In the genomic region with DNA sequence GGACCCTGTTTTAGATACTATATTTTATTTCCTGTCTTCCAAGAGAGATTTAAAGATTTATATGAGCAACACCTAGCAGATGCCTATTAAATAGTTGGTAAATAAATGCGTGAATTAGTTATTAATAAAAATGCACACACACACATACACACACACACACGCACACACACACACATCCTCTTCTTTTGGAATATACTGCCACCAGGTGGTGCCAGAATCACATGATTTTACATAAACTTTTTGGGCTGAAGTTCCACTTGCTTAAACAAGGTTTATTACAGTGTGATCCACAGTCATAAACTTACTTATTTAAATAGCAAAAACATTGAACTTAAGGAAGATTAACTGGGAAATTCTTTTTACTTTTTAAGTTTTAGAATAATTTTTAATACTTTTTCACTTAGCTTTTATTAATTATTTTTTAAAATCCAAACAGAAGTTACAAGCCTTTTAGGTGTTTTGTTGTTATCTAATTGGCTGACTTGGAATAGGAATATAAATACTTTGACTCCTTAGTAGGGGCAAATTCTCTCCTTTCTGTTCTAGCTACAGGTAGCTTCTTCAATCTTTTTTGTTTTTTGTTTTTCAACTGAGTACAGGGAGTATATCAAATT, we compare ENCODE assay signal across 8 cellular contexts. TPM values are rescaled to one million over a fixed set of nuclear protein-coding genes. Genes with fewer than 3 reads are reported as not detected.
A peak's percentile ranks its signal among the peaks of the same experiment; 100 is the strongest.
DNase-seq lines count a peak whose midpoint lies in the region; ATAC-seq, FAIRE-seq and TF ChIP-seq lines count a peak whose summit lies in the region.

No MANE protein-coding gene starts in this region.

- H3K4me3 ChIP-seq in CD8-positive, alpha-beta T cell (ENCODE audit: low read depth, low read length), result no peak overlapping the region
- no peak overlapping the region for H3K4me3 ChIP-seq in fibroblast of villous mesenchyme (ENCODE audit: low read depth, low read length)

- intact Hi-C loops in CD8-positive, alpha-beta T cell (cut with DNase I, micrococcal nuclease), result loop anchor here (1.0 to 5.0 kb wide), 3 partner anchors 410 to 1008 kb away; no protein-coding TSS in a partner anchor

- H3K27me3 Mint-ChIP-seq in CD8-positive, alpha-beta T cell (ENCODE audit: low read depth), result no peaks in the 10 kb centered on the region

- TF ChIP-seq CTCF in CD8-positive, alpha-beta T cell (IDR thresholded peaks at IDR 0.05), result peak; percentile 69
- TF ChIP-seq CTCF in fibroblast of villous mesenchyme (IDR thresholded peaks at IDR 0.05; ENCODE audit: insufficient read depth, low read depth, low read length), result peak; percentile 65

- no peaks in the 10 kb centered on the region for H3K9me3 ChIP-seq in CD8-positive, alpha-beta T cell (ENCODE audit: low read length)

- no peak overlapping the region for H3K4me3 Mint-ChIP-seq in CD8-positive, alpha-beta T cell

- no peaks in the 10 kb centered on the region for H3K27me3 ChIP-seq in CD8-positive, alpha-beta T cell (ENCODE audit: insufficient read depth, low read length)

- DNase-seq in CD8-positive, alpha-beta T cell, result peak in 5 of 7 experiments; percentile 41 to 62 (median 58)
- DNase-seq in GM18507 (ENCODE audit: extremely low spot score, insufficient read length, low read depth) (no peak), NCI-H526 (lab: John Stamatoyannopoulos, UW) (peak; percentile 41 to 72), fibroblast of villous mesenchyme (ENCODE audit: low read depth) (peak; percentile 90), retina (peak; percentile 32)
- DNase-seq in activated CD8-positive, alpha-beta memory T cell treated with anti-CD3 and anti-CD28 coated beads, Interleukin-2, amount 50 U/mL, for 4 hours, result peak; percentile 46

- no peaks in the 10 kb centered on the region for H3K9me3 Mint-ChIP-seq in CD8-positive, alpha-beta T cell

- no peak overlapping the region for H3K27ac ChIP-seq in CD8-positive, alpha-beta T cell (ENCODE audit: low read depth, low read length)

- peak; percentile 86 for FAIRE-seq in GM18507 (lab: Jason Lieb, UNC)

- CTCF ChIA-PET in CD8-positive, alpha-beta T cell (lab: Charles Lee), result interaction anchor here (0.7 to 3.8 kb wide), 11 partner anchors 13 to 1006 kb away, joined by 3 to 28 read pairs (median 4); no protein-coding TSS in a partner anchor

- peaks cover 5% of the 10 kb centered on the region for H3K4me1 Mint-ChIP-seq in CD8-positive, alpha-beta T cell (ENCODE audit: low read depth)

- POLR2A ChIA-PET in CD8-positive, alpha-beta T cell (lab: Charles Lee), result interaction anchor here (0.6 to 0.8 kb wide), 2 partner anchors 94 to 984 kb away, joined by 3 read pairs; no protein-coding TSS in a partner anchor

- ATAC-seq in CD8-positive, alpha-beta T cell, result peak; percentile 62
- ATAC-seq in HG03342 (IDR thresholded peaks at IDR 0.05; ENCODE audit: unreplicated experiment) (no peak), HG02973 (IDR thresholded peaks at IDR 0.05; ENCODE audit: unreplicated experiment) (no peak)

- H3K36me3 ChIP-seq in CD8-positive, alpha-beta T cell (ENCODE audit: insufficient read depth, low read length), result no peaks in the 10 kb centered on the region

- no peak overlapping the region for H3K27ac Mint-ChIP-seq in CD8-positive, alpha-beta T cell

- peaks cover 34% of the 10 kb centered on the region for H3K36me3 Mint-ChIP-seq in CD8-positive, alpha-beta T cell

- no peaks in the 10 kb centered on the region for H3K4me1 ChIP-seq in CD8-positive, alpha-beta T cell (ENCODE audit: insufficient read depth, low read length)

RNA-seq across cellular contexts. Expression of a gene that starts 17.5 kb away (rescaled TPM):
- 10 to 100 TPM; 14.3 to 17.3 TPM for total RNA-seq in CD8-positive, alpha-beta T cell
- total RNA-seq in fibroblast of villous mesenchyme, result 13.9 and 22.0 TPM in 2 replicates

RNA-seq across cellular contexts. Expression of a gene that starts 20.7 kb away (rescaled TPM):
- total RNA-seq in CD8-positive, alpha-beta T cell, result 10 to 100 TPM; 20.4 to 21.4 TPM
- total RNA-seq in fibroblast of villous mesenchyme, result 26.4 and 27.6 TPM in 2 replicates
